In the genomic region with DNA sequence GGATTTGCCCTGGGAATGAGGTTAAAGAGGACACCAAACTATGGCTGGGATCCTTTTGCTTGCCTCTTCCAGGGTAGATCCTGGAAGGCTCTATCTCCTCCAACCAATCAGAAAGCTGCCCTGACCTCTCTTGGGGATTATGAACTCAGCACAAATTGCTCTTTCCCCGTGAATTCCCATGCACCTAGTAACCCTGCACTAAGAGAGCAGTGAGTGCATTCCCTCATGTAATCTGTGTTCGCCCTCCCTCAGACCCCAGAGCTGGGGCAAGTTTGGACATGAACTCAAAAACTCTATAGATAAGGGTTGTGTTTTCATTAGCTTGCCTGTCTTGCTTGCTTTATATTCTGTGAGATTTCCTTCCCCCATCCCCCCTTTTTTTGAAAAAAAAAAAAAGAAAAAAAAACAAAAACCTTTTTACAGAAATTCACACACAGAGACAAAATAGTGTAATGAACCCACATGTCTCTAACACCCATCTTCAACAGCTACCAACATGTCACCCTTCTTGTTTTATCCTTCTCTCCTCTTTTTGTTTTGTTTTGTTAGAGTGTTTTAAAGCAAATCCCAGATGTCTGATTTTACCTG, we compare ENCODE assay signal across 1 cellular context.
A peak's percentile ranks its signal among the peaks of the same experiment; 100 is the strongest.
TF ChIP-seq lines count a peak whose summit lies in the region.

No MANE protein-coding gene starts in this region.

TF ChIP-seq in HEK293, 187 proteins besides CTCF, POLR2A, EP300 and RAD21 (continues in another document):
- TF ChIP-seq, protein P1, sequence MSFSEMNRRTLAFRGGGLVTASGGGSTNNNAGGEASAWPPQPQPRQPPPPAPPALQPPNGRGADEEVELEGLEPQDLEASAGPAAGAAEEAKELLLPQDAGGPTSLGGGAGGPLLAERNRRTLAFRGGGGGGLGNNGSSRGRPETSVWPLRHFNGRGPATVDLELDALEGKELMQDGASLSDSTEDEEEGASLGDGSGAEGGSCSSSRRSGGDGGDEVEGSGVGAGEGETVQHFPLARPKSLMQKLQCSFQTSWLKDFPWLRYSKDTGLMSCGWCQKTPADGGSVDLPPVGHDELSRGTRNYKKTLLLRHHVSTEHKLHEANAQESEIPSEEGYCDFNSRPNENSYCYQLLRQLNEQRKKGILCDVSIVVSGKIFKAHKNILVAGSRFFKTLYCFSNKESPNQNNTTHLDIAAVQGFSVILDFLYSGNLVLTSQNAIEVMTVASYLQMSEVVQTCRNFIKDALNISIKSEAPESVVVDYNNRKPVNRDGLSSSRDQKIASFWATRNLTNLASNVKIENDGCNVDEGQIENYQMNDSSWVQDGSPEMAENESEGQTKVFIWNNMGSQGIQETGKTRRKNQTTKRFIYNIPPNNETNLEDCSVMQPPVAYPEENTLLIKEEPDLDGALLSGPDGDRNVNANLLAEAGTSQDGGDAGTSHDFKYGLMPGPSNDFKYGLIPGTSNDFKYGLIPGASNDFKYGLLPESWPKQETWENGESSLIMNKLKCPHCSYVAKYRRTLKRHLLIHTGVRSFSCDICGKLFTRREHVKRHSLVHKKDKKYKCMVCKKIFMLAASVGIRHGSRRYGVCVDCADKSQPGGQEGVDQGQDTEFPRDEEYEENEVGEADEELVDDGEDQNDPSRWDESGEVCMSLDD (tag by site-specific recombination; IDR thresholded peaks at IDR 0.05) = no peak
- TF ChIP-seq IKZF3 (tag by site-specific recombination; IDR thresholded peaks at IDR 0.05) = peak; percentile 68
- TF ChIP-seq ZNF558 (tag by site-specific recombination; IDR thresholded peaks at IDR 0.05) = peak; percentile 33; the same call in 1 of the 2 replicates
- TF ChIP-seq, protein P2, sequence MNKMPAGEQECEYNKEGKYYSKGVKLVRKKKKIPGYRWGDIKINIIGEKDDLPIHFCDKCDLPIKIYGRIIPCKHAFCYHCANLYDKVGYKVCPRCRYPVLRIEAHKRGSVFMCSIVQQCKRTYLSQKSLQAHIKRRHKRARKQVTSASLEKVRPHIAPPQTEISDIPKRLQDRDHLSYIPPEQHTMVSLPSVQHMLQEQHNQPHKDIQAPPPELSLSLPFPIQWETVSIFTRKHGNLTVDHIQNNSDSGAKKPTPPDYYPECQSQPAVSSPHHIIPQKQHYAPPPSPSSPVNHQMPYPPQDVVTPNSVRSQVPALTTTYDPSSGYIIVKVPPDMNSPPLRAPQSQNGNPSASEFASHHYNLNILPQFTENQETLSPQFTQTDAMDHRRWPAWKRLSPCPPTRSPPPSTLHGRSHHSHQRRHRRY (tag by site-specific recombination; IDR thresholded peaks at IDR 0.05) = no peak
- no peak for TF ChIP-seq SP3 (tag by site-specific recombination; IDR thresholded peaks at IDR 0.05)
- no peak for TF ChIP-seq ZBTB21 (tag by site-specific recombination; IDR thresholded peaks at IDR 0.05)
- peak; percentile 65 for TF ChIP-seq ZXDB (tag by site-specific recombination; IDR thresholded peaks at IDR 0.05)
- no peak for TF ChIP-seq ZNF2 (tag by site-specific recombination; IDR thresholded peaks at IDR 0.05)
- TF ChIP-seq ZNF623 (tag by site-specific recombination; IDR thresholded peaks at IDR 0.05) = no peak
- TF ChIP-seq ZNF426 (tag by site-specific recombination; IDR thresholded peaks at IDR 0.05) = no peak
- TF ChIP-seq ZNF658 (tag by site-specific recombination; IDR thresholded peaks at IDR 0.05) = no peak
- peak; percentile 93 for TF ChIP-seq TRIM28 (IDR thresholded peaks at IDR 0.05; ENCODE audit: borderline replicate concordance, low read length)
- no peak for TF ChIP-seq ZNF324 (tag by site-specific recombination; IDR thresholded peaks at IDR 0.05)
- TF ChIP-seq ZNF366 (tag by site-specific recombination; conservative IDR thresholded peaks at IDR 0.05) = peak; percentile 26; the same call in 1 of the 2 replicates
- TF ChIP-seq, protein P3, sequence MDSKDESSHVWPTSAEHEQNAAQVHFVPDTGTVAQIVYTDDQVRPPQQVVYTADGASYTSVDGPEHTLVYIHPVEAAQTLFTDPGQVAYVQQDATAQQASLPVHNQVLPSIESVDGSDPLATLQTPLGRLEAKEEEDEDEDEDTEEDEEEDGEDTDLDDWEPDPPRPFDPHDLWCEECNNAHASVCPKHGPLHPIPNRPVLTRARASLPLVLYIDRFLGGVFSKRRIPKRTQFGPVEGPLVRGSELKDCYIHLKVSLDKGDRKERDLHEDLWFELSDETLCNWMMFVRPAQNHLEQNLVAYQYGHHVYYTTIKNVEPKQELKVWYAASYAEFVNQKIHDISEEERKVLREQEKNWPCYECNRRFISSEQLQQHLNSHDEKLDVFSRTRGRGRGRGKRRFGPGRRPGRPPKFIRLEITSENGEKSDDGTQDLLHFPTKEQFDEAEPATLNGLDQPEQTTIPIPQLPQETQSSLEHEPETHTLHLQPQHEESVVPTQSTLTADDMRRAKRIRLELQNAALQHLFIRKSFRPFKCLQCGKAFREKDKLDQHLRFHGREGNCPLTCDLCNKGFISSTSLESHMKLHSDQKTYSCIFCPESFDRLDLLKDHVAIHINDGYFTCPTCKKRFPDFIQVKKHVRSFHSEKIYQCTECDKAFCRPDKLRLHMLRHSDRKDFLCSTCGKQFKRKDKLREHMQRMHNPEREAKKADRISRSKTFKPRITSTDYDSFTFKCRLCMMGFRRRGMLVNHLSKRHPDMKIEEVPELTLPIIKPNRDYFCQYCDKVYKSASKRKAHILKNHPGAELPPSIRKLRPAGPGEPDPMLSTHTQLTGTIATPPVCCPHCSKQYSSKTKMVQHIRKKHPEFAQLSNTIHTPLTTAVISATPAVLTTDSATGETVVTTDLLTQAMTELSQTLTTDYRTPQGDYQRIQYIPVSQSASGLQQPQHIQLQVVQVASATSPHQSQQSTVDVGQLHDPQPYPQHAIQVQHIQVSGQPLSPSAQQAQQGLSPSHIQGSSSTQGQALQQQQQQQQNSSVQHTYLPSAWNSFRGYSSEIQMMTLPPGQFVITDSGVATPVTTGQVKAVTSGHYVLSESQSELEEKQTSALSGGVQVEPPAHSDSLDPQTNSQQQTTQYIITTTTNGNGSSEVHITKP (tag by site-specific recombination; IDR thresholded peaks at IDR 0.05) = peak; percentile 55
- peak; percentile 54 for TF ChIP-seq GLIS1 (tag by site-specific recombination; IDR thresholded peaks at IDR 0.05)
- TF ChIP-seq, protein P4, sequence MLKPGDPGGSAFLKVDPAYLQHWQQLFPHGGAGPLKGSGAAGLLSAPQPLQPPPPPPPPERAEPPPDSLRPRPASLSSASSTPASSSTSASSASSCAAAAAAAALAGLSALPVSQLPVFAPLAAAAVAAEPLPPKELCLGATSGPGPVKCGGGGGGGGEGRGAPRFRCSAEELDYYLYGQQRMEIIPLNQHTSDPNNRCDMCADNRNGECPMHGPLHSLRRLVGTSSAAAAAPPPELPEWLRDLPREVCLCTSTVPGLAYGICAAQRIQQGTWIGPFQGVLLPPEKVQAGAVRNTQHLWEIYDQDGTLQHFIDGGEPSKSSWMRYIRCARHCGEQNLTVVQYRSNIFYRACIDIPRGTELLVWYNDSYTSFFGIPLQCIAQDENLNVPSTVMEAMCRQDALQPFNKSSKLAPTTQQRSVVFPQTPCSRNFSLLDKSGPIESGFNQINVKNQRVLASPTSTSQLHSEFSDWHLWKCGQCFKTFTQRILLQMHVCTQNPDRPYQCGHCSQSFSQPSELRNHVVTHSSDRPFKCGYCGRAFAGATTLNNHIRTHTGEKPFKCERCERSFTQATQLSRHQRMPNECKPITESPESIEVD (tag by site-specific recombination; IDR thresholded peaks at IDR 0.05) = peak; percentile 35
- peak; percentile 98 for TF ChIP-seq FEZF1 (tag by site-specific recombination; IDR thresholded peaks at IDR 0.05)
- TF ChIP-seq ZNF223 (tag by site-specific recombination; IDR thresholded peaks at IDR 0.05) = no peak
- TF ChIP-seq ZBTB20 (tag by site-specific recombination; IDR thresholded peaks at IDR 0.05) = peak; percentile 67
- TF ChIP-seq, protein P5, sequence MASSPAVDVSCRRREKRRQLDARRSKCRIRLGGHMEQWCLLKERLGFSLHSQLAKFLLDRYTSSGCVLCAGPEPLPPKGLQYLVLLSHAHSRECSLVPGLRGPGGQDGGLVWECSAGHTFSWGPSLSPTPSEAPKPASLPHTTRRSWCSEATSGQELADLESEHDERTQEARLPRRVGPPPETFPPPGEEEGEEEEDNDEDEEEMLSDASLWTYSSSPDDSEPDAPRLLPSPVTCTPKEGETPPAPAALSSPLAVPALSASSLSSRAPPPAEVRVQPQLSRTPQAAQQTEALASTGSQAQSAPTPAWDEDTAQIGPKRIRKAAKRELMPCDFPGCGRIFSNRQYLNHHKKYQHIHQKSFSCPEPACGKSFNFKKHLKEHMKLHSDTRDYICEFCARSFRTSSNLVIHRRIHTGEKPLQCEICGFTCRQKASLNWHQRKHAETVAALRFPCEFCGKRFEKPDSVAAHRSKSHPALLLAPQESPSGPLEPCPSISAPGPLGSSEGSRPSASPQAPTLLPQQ (tag by site-specific recombination; IDR thresholded peaks at IDR 0.05) = 0 out of 2 replicates have a peak, but pooled peaks have one; percentile 43
- TF ChIP-seq ZNF529 (tag by site-specific recombination; IDR thresholded peaks at IDR 0.05; ENCODE audit: insufficient replicate concordance) = no peak
- no peak for TF ChIP-seq KLF9 (tag by site-specific recombination; IDR thresholded peaks at IDR 0.05; ENCODE audit: low read depth)
- no peak for TF ChIP-seq ZFP37 (tag by site-specific recombination; IDR thresholded peaks at IDR 0.05)
- TF ChIP-seq MZF1 (tag by site-specific recombination; IDR thresholded peaks at IDR 0.05; ENCODE audit: borderline replicate concordance) = peak; percentile 82
- TF ChIP-seq GLI4 (tag by site-specific recombination; IDR thresholded peaks at IDR 0.05) = no peak
- TF ChIP-seq, protein P6, sequence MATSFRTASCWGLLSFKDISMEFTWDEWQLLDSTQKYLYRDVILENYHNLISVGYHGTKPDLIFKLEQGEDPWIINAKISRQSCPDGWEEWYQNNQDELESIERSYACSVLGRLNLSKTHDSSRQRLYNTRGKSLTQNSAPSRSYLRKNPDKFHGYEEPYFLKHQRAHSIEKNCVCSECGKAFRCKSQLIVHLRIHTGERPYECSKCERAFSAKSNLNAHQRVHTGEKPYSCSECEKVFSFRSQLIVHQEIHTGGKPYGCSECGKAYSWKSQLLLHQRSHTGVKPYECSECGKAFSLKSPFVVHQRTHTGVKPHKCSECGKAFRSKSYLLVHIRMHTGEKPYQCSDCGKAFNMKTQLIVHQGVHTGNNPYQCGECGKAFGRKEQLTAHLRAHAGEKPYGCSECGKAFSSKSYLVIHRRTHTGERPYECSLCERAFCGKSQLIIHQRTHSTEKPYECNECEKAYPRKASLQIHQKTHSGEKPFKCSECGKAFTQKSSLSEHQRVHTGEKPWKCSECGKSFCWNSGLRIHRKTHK (tag by site-specific recombination; IDR thresholded peaks at IDR 0.05) = no peak
- 0 out of 2 replicates have a peak, but pooled peaks have one; percentile 25 for TF ChIP-seq ZNF660 (tag by site-specific recombination; IDR thresholded peaks at IDR 0.05)
- TF ChIP-seq, protein P7, sequence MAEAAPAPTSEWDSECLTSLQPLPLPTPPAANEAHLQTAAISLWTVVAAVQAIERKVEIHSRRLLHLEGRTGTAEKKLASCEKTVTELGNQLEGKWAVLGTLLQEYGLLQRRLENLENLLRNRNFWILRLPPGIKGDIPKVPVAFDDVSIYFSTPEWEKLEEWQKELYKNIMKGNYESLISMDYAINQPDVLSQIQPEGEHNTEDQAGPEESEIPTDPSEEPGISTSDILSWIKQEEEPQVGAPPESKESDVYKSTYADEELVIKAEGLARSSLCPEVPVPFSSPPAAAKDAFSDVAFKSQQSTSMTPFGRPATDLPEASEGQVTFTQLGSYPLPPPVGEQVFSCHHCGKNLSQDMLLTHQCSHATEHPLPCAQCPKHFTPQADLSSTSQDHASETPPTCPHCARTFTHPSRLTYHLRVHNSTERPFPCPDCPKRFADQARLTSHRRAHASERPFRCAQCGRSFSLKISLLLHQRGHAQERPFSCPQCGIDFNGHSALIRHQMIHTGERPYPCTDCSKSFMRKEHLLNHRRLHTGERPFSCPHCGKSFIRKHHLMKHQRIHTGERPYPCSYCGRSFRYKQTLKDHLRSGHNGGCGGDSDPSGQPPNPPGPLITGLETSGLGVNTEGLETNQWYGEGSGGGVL (tag by site-specific recombination; IDR thresholded peaks at IDR 0.05) = peak; percentile 54; the same call in 1 of the 2 replicates
- TF ChIP-seq KLF7 (tag by site-specific recombination; IDR thresholded peaks at IDR 0.05; ENCODE audit: borderline replicate concordance) = no peak
- TF ChIP-seq ZBTB8A (tag by site-specific recombination; IDR thresholded peaks at IDR 0.05) = peak; percentile 31; the same call in 1 of the 2 replicates
- no peak for TF ChIP-seq ZNF10 (tag by site-specific recombination; IDR thresholded peaks at IDR 0.05)
- TF ChIP-seq, protein P8, sequence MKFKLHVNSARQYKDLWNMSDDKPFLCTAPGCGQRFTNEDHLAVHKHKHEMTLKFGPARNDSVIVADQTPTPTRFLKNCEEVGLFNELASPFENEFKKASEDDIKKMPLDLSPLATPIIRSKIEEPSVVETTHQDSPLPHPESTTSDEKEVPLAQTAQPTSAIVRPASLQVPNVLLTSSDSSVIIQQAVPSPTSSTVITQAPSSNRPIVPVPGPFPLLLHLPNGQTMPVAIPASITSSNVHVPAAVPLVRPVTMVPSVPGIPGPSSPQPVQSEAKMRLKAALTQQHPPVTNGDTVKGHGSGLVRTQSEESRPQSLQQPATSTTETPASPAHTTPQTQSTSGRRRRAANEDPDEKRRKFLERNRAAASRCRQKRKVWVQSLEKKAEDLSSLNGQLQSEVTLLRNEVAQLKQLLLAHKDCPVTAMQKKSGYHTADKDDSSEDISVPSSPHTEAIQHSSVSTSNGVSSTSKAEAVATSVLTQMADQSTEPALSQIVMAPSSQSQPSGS (tag by site-specific recombination; IDR thresholded peaks at IDR 0.05; ENCODE audit: low read depth) = no peak
- no peak for TF ChIP-seq ZNF37A (tag by site-specific recombination; IDR thresholded peaks at IDR 0.05)
- peak; percentile 80 for TF ChIP-seq ZBTB48 (tag by site-specific recombination; IDR thresholded peaks at IDR 0.05)
- TF ChIP-seq ZNF555 (tag by site-specific recombination; conservative IDR thresholded peaks at IDR 0.05) = no peak
